20 cellular contexts compared by ENCODE assay signal in the genomic region with DNA sequence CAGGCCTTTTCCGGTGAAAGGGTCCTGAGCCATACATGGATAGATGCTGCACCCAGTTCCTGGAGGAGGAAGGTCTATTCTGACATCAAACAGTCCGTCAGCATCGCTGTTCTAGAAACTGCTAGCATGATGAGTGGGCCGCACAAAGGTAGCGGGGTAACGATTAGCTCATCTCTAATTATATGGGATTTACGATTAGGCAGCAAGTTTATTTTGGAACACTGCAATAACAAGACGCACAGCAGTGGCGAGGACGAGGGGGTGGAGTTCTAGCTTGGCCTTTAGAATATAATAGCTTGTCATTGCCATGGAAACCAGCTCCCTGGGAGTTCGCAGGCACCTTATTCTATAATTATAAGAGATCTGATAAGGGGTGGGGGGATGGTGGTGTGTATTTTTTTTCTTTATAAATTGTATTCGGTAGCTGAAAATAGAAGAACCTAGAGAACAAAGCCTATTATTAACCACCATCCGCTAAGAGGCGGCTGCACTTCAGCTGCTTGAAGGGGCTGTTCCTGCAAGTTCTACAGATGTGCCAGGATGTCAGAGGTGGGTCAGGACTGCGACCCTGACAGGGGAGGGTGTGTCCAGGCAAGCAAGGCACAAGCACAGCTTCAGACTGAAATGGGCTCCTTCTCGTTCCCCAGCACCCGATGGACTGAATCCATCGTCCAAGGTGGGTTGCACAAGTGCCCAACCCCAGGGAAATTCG.
DNase-seq lines count a peak whose midpoint lies in the region; ATAC-seq and TF ChIP-seq lines count a peak whose summit lies in the region.
"Had no signal": no experiment of that assay in that cellular context is flagged by ENCODE, and none has a peak within 500 bp of the region (broad histone marks: within the 10 kb centered on the region; RNA-seq: fewer than 3 reads in every experiment).

No MANE protein-coding gene starts in this region.

- H3K14ac ChIP-seq in neuronal stem cell (ENCODE audit: low read length): no peak overlapping the region

- H3K4me3 Mint-ChIP-seq in brain: peak overlapping the region; percentile 21 to 64 (median 48)
- H3K4me3 Mint-ChIP-seq in osteocyte (ENCODE audit: unreplicated experiment): no peak overlapping the region
- H3K4me3 Mint-ChIP-seq: activated CD8-positive, alpha-beta memory T cell treated with anti-CD3 and anti-CD28 coated beads, Interleukin-2, amount 10 ng/mL, durations not matched to agents 7 days and 5 days; effector memory CD8-positive, alpha-beta T cell; H9 had no signal

- H3K36me3 Mint-ChIP-seq in brain (no peaks in the 10 kb centered on the region), osteocyte (ENCODE audit: unreplicated experiment) (no peaks in the 10 kb centered on the region)
- H3K36me3 Mint-ChIP-seq: activated CD8-positive, alpha-beta memory T cell treated with anti-CD3 and anti-CD28 coated beads, Interleukin-2, amount 10 ng/mL, durations not matched to agents 7 days and 5 days had no signal

- H3K4ac ChIP-seq in neuronal stem cell (ENCODE audit: low read length): no peak overlapping the region

- H3K27ac ChIP-seq in HEK293 (ENCODE audit: extremely low read depth, low read depth, low read length) (peak overlapping the region; percentile 16; the same call in 1 of the 2 replicates), neuronal stem cell (replicated peaks; ENCODE audit: low read length) (no peak overlapping the region)
- H3K27ac ChIP-seq: BLaER1, foreskin keratinocyte had no signal

- peaks cover 9% of the 10 kb centered on the region for H3K4me1 ChIP-seq in HEK293 (ENCODE audit: control insufficient read depth, insufficient read depth, low read length)
- peaks cover 6 to 16% of the 10 kb centered on the region in 2 donors for H3K4me1 ChIP-seq in neuronal stem cell (ENCODE audit: control insufficient read depth in 2 of 2, insufficient read depth in 1 of 2, low read depth in 1 of 2, low read length in 2 of 2)
- H3K4me1 ChIP-seq: foreskin keratinocyte had no signal

- no peaks in the 10 kb centered on the region for H3K79me1 ChIP-seq in neuronal stem cell (ENCODE audit: low read depth, low read length)

- H3K9me3 Mint-ChIP-seq in brain (peaks cover 4 to 21% (median 11%) of the 10 kb centered on the region in 5 experiments), osteocyte (ENCODE audit: unreplicated experiment) (no peaks in the 10 kb centered on the region)
- H3K9me3 Mint-ChIP-seq: effector memory CD8-positive, alpha-beta T cell; H9 had no signal

- DNase-seq in NCI-H2081 (lab: John Stamatoyannopoulos, UW) (peak; percentile 78 to 85), neuronal stem cell (ENCODE audit: low spot score) (no peak), GF-D8 (lab: John Stamatoyannopoulos, UW) (no peak), osteocyte (ENCODE audit: extremely low spot score, unreplicated experiment) (no peak)
- DNase-seq: activated CD4-positive, CD25-positive, alpha-beta regulatory T cell; activated CD8-positive, alpha-beta memory T cell treated with anti-CD3 and anti-CD28 coated beads, Interleukin-2, amount 10 ng/mL, durations not matched to agents 7 days and 5 days; effector memory CD8-positive, alpha-beta T cell; H9; KBM-7; NCI-H1694 treated with DMSO at 0.1 percent for 48 hours; NCI-H82; RPMI8226; stimulated activated naive CD4-positive, alpha-beta T cell treated with Interleukin-2 at 50 U/mL for 16 hours had no signal

- H3K36me3 ChIP-seq in HEK293 (ENCODE audit: control insufficient read depth in 2 of 2, insufficient read depth in 1 of 2, low read length in 2 of 2) (no peaks in the 10 kb centered on the region), neuronal stem cell (replicated peaks in 1 of 2; ENCODE audit: control insufficient read depth in 2 of 2, insufficient read depth in 2 of 2, low read length in 2 of 2) (no peaks in the 10 kb centered on the region)
- H3K36me3 ChIP-seq: BLaER1 had no signal

- no peak for TF ChIP-seq CTCF in HEK293 (tag by site-specific recombination; IDR thresholded peaks at IDR 0.05)
- TF ChIP-seq CTCF in brain (conservative IDR thresholded peaks at IDR 0.05): no peak
- TF ChIP-seq CTCF in osteocyte (IDR thresholded peaks at IDR 0.05): no peak

- no peak overlapping the region for H4K8ac ChIP-seq in neuronal stem cell (ENCODE audit: low read depth, low read length)

- H3K4me2 ChIP-seq in neuronal stem cell (ENCODE audit: insufficient read depth, low read length, poor library complexity, severe bottlenecking): no peak overlapping the region
- H3K4me2 ChIP-seq: BLaER1, smooth muscle cell had no signal

- H3K4me1 Mint-ChIP-seq in brain: peaks cover 61% of the 10 kb centered on the region
- peaks cover 2% of the 10 kb centered on the region for H3K4me1 Mint-ChIP-seq in osteocyte (ENCODE audit: unreplicated experiment)
- H3K4me1 Mint-ChIP-seq: activated CD8-positive, alpha-beta memory T cell treated with anti-CD3 and anti-CD28 coated beads, Interleukin-2, amount 10 ng/mL, durations not matched to agents 7 days and 5 days; H9 had no signal

- no peak overlapping the region for H2BK12ac ChIP-seq in neuronal stem cell (ENCODE audit: low read length)

- no peak overlapping the region for H2BK5ac ChIP-seq in neuronal stem cell (ENCODE audit: low read length)

- WGBS in neuronal stem cell (ENCODE audit: extremely low coverage in 2 of 2, insufficient read length in 2 of 2, insufficient replicate concordance in 1 of 2), 2 donors: no CpG with 5 or more reads among the region's 19 CpGs

- no peak for ATAC-seq in GM18520 (IDR thresholded peaks at IDR 0.05; ENCODE audit: unreplicated experiment)
- ATAC-seq: activated CD8-positive, alpha-beta memory T cell treated with anti-CD3 and anti-CD28 coated beads, Interleukin-2, amount 10 ng/mL, durations not matched to agents 7 days and 5 days; effector memory CD8-positive, alpha-beta T cell had no signal

- no peaks in the 10 kb centered on the region for H3K27me3 ChIP-seq in neuronal stem cell (ENCODE audit: control insufficient read depth in 3 of 3, insufficient read depth in 3 of 3, low read depth in 1 of 3, low read length in 3 of 3)
- H3K27me3 ChIP-seq: BLaER1 had no signal

- no peak overlapping the region for H2AFZ ChIP-seq in neuronal stem cell (ENCODE audit: low read length)

- CTCF ChIA-PET in HEK293 (lab: Yijun Ruan, JAX): interaction anchor here (0.7 to 1.6 kb wide), 2 partner anchors 167 to 269 kb away, joined by 3 to 5 read pairs; no protein-coding TSS in a partner anchor

- peak overlapping the region; percentile 85 for H3K18ac ChIP-seq in neuronal stem cell (ENCODE audit: low read length)

- H3K4me3 ChIP-seq in HEK293 (ENCODE audit: low read depth, low read length) (no peak overlapping the region), neuronal stem cell (ENCODE audit: low read length in 2 of 2) (no peak overlapping the region)
- H3K4me3 ChIP-seq: BLaER1, lung, smooth muscle cell had no signal

- no peak overlapping the region for H2AK5ac ChIP-seq in neuronal stem cell (ENCODE audit: low read depth, low read length)

- H3K27ac Mint-ChIP-seq in brain: peak overlapping the region; percentile 55 to 97 (median 70)
- no peak overlapping the region for H3K27ac Mint-ChIP-seq in osteocyte (ENCODE audit: unreplicated experiment)
- H3K27ac Mint-ChIP-seq: activated CD8-positive, alpha-beta memory T cell treated with anti-CD3 and anti-CD28 coated beads, Interleukin-2, amount 10 ng/mL, durations not matched to agents 7 days and 5 days; effector memory CD8-positive, alpha-beta T cell; H9 had no signal

- no peak overlapping the region for H3K9ac ChIP-seq in neuronal stem cell (ENCODE audit: low read depth, low read length, poor library complexity)
- H3K9ac ChIP-seq: BLaER1 had no signal

- H4K91ac ChIP-seq in neuronal stem cell (ENCODE audit: low read depth, low read length, poor library complexity): no peak overlapping the region

- POLR2A ChIA-PET in HEK293 (lab: Yijun Ruan, JAX): interaction anchor here (0.7 kb wide), 1 partner anchor 331 kb away, joined by 4 read pairs; no protein-coding TSS in a partner anchor

- peaks cover 6% of the 10 kb centered on the region for H3K27me3 Mint-ChIP-seq in brain
- H3K27me3 Mint-ChIP-seq in osteocyte (ENCODE audit: unreplicated experiment): peaks cover 21% of the 10 kb centered on the region

- H3K9me3 ChIP-seq in HEK293 (ENCODE audit: control insufficient read depth, insufficient read depth, low read depth, low read length) (no peaks in the 10 kb centered on the region), neuronal stem cell (replicated peaks in 1 of 2; ENCODE audit: control insufficient read depth in 2 of 2, insufficient read depth in 1 of 2, low read depth in 1 of 2, low read length in 2 of 2) (peaks cover 0 to 3% of the 10 kb centered on the region in 2 donors)
- H3K9me3 ChIP-seq: BLaER1 had no signal

- H2BK120ac ChIP-seq in neuronal stem cell (ENCODE audit: low read depth, low read length): no peak overlapping the region

- no peak overlapping the region for H3K23ac ChIP-seq in neuronal stem cell (ENCODE audit: low read depth, low read length, poor library complexity)

- peak overlapping the region; percentile 92 for H2BK15ac ChIP-seq in neuronal stem cell (ENCODE audit: low read length)

TF ChIP-seq in HEK293, 187 proteins besides CTCF, POLR2A, EP300 and RAD21 (continues in another document):
- TF ChIP-seq, protein P1, sequence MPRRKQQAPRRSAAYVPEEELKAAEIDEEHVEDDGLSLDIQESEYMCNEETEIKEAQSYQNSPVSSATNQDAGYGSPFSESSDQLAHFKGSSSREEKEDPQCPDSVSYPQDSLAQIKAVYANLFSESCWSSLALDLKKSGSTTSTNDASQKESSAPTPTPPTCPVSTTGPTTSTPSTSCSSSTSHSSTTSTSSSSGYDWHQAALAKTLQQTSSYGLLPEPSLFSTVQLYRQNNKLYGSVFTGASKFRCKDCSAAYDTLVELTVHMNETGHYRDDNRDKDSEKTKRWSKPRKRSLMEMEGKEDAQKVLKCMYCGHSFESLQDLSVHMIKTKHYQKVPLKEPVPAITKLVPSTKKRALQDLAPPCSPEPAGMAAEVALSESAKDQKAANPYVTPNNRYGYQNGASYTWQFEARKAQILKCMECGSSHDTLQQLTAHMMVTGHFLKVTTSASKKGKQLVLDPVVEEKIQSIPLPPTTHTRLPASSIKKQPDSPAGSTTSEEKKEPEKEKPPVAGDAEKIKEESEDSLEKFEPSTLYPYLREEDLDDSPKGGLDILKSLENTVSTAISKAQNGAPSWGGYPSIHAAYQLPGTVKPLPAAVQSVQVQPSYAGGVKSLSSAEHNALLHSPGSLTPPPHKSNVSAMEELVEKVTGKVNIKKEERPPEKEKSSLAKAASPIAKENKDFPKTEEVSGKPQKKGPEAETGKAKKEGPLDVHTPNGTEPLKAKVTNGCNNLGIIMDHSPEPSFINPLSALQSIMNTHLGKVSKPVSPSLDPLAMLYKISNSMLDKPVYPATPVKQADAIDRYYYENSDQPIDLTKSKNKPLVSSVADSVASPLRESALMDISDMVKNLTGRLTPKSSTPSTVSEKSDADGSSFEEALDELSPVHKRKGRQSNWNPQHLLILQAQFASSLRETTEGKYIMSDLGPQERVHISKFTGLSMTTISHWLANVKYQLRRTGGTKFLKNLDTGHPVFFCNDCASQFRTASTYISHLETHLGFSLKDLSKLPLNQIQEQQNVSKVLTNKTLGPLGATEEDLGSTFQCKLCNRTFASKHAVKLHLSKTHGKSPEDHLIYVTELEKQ (tag by site-specific recombination; IDR thresholded peaks at IDR 0.05; ENCODE audit: borderline replicate concordance): peak; percentile 32; the same call in 1 of the 2 replicates
- TF ChIP-seq ZNF843 (tag by site-specific recombination; IDR thresholded peaks at IDR 0.05) (peak; percentile 69; the same call in 1 of the 2 replicates), ZEB2 (tag by site-specific recombination; IDR thresholded peaks at IDR 0.05) (peak; percentile 78)

Comparison
In these comparisons a context has a peak if more than half of its experiments do, and no peak if none do; other contexts are left out.
1. DNase-seq: peak in NCI-H2081 (2 of 2); none in neuronal stem cell (single experiment), GF-D8 (single experiment) and osteocyte (single experiment).